ENCODE assay signal across 8 cellular contexts in the genomic region with DNA sequence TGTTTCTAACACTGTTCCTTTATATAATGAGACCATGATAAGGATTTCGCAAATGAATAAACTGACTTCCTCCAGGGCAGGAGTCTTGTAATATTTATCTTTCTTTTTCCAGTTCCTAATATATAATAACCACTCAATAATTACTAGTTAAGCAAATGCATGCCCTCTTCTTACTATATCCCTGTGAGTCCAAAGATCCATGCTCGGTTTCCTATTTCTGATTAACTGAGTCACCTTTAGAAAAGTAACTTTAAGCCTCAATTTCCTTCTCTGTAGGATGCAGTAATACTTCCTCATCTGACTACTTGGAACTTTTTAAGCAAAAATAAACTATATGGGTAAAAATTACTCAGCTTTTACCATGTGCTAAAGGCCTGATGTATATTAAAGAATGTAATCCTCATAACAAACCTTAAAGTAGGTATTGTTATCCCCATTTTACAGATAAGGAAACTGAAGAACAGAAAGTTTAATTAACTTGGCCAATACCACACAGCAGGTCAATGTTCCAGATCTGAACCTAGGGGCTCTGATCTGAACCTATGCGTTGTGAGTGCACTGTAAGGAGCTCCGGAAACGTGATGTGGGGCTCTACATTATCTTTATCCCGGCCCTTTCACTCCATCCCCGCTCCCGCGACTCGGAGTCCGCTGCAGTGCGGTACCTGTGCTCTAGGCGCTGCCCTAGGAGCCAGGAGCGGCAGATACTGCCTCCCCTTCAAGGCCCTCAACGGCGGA. TPM values are rescaled to one million over a fixed set of nuclear protein-coding genes. Genes with fewer than 3 reads are reported as not detected.
A peak's percentile ranks its signal among the peaks of the same experiment; 100 is the strongest.
DNase-seq lines count a peak whose midpoint lies in the region; ATAC-seq, FAIRE-seq and TF ChIP-seq lines count a peak whose summit lies in the region.

No MANE protein-coding gene starts in this region.

- H3K27ac ChIP-seq in HepG2 (ENCODE audit: extremely low read length, insufficient read depth, low read length): peak overlapping the region; percentile 97
- peak overlapping the region; percentile 96 for H3K27ac ChIP-seq in upper lobe of right lung

- TF ChIP-seq POLR2A in HepG2 (IDR thresholded peaks at IDR 0.05; ENCODE audit: insufficient read depth in 1 of 2, low read depth in 2 of 2, low read length in 2 of 2): no peak

- no peak for TF ChIP-seq RAD21 in HepG2 (CRISPR knock-in tag; IDR thresholded peaks at IDR 0.05)

- peak overlapping the region; percentile 37 for H2AFZ ChIP-seq in HepG2 (ENCODE audit: low read length)

- DNase-seq in adipocyte (ENCODE audit: low read depth) (peak; percentile 25), HepG2 (ENCODE audit: low spot score) (no peak), upper lobe of right lung (no peak), SK-N-DZ (ENCODE audit: low spot score) (no peak)
- DNase-seq in activated CD4-positive, CD25-positive, alpha-beta regulatory T cell treated with anti-CD3 and anti-CD28 coated beads, Interleukin-2, amount 50 U/mL, for 72 hours: no peak

- POLR2A ChIA-PET in HepG2 (lab: Yijun Ruan, JAX): interaction anchor here (1.0 to 3.7 kb wide), 26 partner anchors 11 to 639 kb away, joined by 3 to 73 read pairs (median 6); partner anchors contain the start of genes ABCC2, ENTPD7 and SLC25A28

- FAIRE-seq in HepG2 (lab: Jason Lieb, UNC): no peak

- CTCF ChIA-PET in HepG2 (lab: Yijun Ruan, JAX; ENCODE audit: low intra/inter-chr PET ratio, low total read pairs): no interaction called here

- BruUV-seq in HepG2 (replicated peaks; lab: Mats Ljungman, UMichigan): TSS peak; percentile 85

- peaks cover 25% of the 10 kb centered on the region for H3K36me3 ChIP-seq in adipocyte (ENCODE audit: control insufficient read depth, insufficient read depth, low read length, severe bottlenecking)
- H3K36me3 ChIP-seq in HepG2 (replicated peaks in 1 of 2; ENCODE audit: control insufficient read depth in 1 of 2, insufficient read depth in 2 of 2, low read length in 2 of 2): peaks cover 0 to 9% of the 10 kb centered on the region in 2 experiments; a peak in 2 of 5 replicates
- H3K36me3 ChIP-seq in upper lobe of right lung: peaks cover 28% of the 10 kb centered on the region

- in situ Hi-C loops in HepG2 (cut with HindIII; ENCODE audit: extremely low pct_ligation_motif_present, low pct_unique_long_range_greater_than_20kb): loop anchor here (5.0 kb wide), 1 partner anchor 51 kb away; the partner anchor contains the start of gene ABCC2

- TF ChIP-seq EP300 in HepG2 (IDR thresholded peaks at IDR 0.05; ENCODE audit: low read depth in 2 of 2, low read length in 2 of 2) (no peak), HepG2 (CRISPR knock-in tag; IDR thresholded peaks at IDR 0.05; ENCODE audit: borderline replicate concordance) (no peak)

- H3K27me3 ChIP-seq in adipocyte (replicated peaks; ENCODE audit: control insufficient read depth, insufficient read depth, low read length) (no peaks in the 10 kb centered on the region), HepG2 (ENCODE audit: control insufficient read depth in 1 of 2, insufficient read depth in 2 of 2, low read length in 2 of 2) (no peaks in the 10 kb centered on the region; a peak in 1 of 5 replicates), upper lobe of right lung (no peaks in the 10 kb centered on the region)

- peak overlapping the region; percentile 92 for H3K4me3 ChIP-seq in adipocyte (ENCODE audit: low read length)
- H3K4me3 ChIP-seq in HepG2 (replicated peaks in 1 of 3; ENCODE audit: insufficient read depth in 1 of 3, low read depth in 2 of 3, low read length in 3 of 3): peak overlapping the region; percentile 80 to 87 (median 81)
- H3K4me3 ChIP-seq in upper lobe of right lung: peak overlapping the region; percentile 78

- H3K9ac ChIP-seq in adipocyte (ENCODE audit: low read length) (peak overlapping the region; percentile 100), HepG2 (ENCODE audit: insufficient read depth, low read depth, low read length) (peak overlapping the region; percentile 91)

- H3K4me2 ChIP-seq in HepG2 (ENCODE audit: low read depth, low read length): peak overlapping the region; percentile 66

- H3K4me1 ChIP-seq in adipocyte (ENCODE audit: control insufficient read depth, insufficient read depth, low read length) (peaks cover 43% of the 10 kb centered on the region), HepG2 (ENCODE audit: insufficient read depth, low read length) (peaks cover 45% of the 10 kb centered on the region), upper lobe of right lung (peaks cover 21% of the 10 kb centered on the region)

- H3K79me2 ChIP-seq in HepG2 (ENCODE audit: insufficient read depth, low read length): peaks cover 25% of the 10 kb centered on the region

- intact Hi-C loops in HepG2 (cut with micrococcal nuclease; ENCODE audit: unreplicated experiment): loop anchor here (1.0 to 2.0 kb wide), 2 partner anchors 23 to 51 kb away; partner anchors contain the start of gene ABCC2
- intact Hi-C loops in upper lobe of right lung (cut with DNase I): no loop called here

- peak; percentile 16 for ATAC-seq in HG03025 (IDR thresholded peaks at IDR 0.05; ENCODE audit: low FRiP score, unreplicated experiment)
- ATAC-seq in HepG2: no peak
- peak; percentile 36 for ATAC-seq in upper lobe of right lung
- no peak for ATAC-seq in GM19467 (IDR thresholded peaks at IDR 0.05; ENCODE audit: unreplicated experiment)

- H3K9me3 ChIP-seq in adipocyte (ENCODE audit: control insufficient read depth, low read length) (no peaks in the 10 kb centered on the region), HepG2 (ENCODE audit: low read length) (no peaks in the 10 kb centered on the region), upper lobe of right lung (no peaks in the 10 kb centered on the region)

- peak; percentile 35 for TF ChIP-seq CTCF in GM12873 (IDR thresholded peaks at IDR 0.05; ENCODE audit: insufficient read depth, low read depth, low read length, missing control alignments)
- no peak for TF ChIP-seq CTCF in HepG2 (CRISPR knock-in tag; IDR thresholded peaks at IDR 0.05)
- TF ChIP-seq CTCF in upper lobe of right lung (IDR thresholded peaks at IDR 0.05): no peak

- H4K20me1 ChIP-seq in HepG2 (ENCODE audit: insufficient read depth, low read length): 0 out of 2 replicates have a peak, but pooled peaks cover 4% of the 10 kb centered on the region

- 4% methylated on average over 16 of the region's 16 CpGs for WGBS in HepG2 (ENCODE audit: low lambda C conversion rate)

RNA-seq across cellular contexts. Expression of gene COX15, which starts 0.5 kb away (rescaled TPM):
- total RNA-seq in HepG2 (2016; rRNA removed; fragmentation: Illumina TruSeq; extraction: Trizol) (44.7 and 59.4 TPM in 2 replicates), upper lobe of right lung (32.2 TPM)
- 4.9 and 5.6 TPM in 2 replicates for total RNA-seq in HepG2 (2016; cell fraction: cytosol; rRNA removed; fragmentation: Illumina TruSeq; extraction: Trizol; ENCODE audit: low read depth)
- total RNA-seq in HepG2 (2016; cell fraction: insoluble cytoplasmic fraction; rRNA removed; fragmentation: Illumina TruSeq; extraction: Trizol): 44.5 and 56.7 TPM in 2 replicates
- total RNA-seq in HepG2 (2016; cell fraction: membrane; rRNA removed; fragmentation: Illumina TruSeq; extraction: Trizol): 15.8 and 19.5 TPM in 2 replicates
- 22.2 and 24.1 TPM in 2 replicates for total RNA-seq in HepG2 (2016; cell fraction: nucleus; rRNA removed; fragmentation: Illumina TruSeq; extraction: Trizol)
- polyA plus RNA-seq in HepG2 (2011; rRNA removed): 17.4 and 19.2 TPM in 2 replicates
- polyA plus RNA-seq in HepG2 (2011; cell fraction: cytosol; rRNA removed): 8.0 and 11.2 TPM in 2 replicates
- 10.1 and 13.7 TPM in 2 replicates for polyA plus RNA-seq in HepG2 (2011; cell fraction: nucleus; rRNA removed)
- 16.0 and 25.6 TPM in 2 replicates for polyA plus RNA-seq in HepG2 (2012)
- 3.4 and 4.0 TPM in 2 replicates for polyA plus RNA-seq in HepG2 (2016; cell fraction: cytosol; fragmentation: Illumina TruSeq; extraction: Trizol; ENCODE audit: low read depth)
- 40.4 and 40.7 TPM in 2 replicates for polyA plus RNA-seq in HepG2 (2016; cell fraction: insoluble cytoplasmic fraction; fragmentation: Illumina TruSeq; extraction: Trizol; ENCODE audit: low read depth)
- polyA plus RNA-seq in HepG2 (2016; cell fraction: membrane; fragmentation: Illumina TruSeq; extraction: Trizol; ENCODE audit: low read depth): 9.5 and 10.0 TPM in 2 replicates
- polyA plus RNA-seq in HepG2 (2016; cell fraction: nucleus; fragmentation: Illumina TruSeq; extraction: Trizol; ENCODE audit: insufficient read depth, low read depth): 25.7 and 26.1 TPM in 2 replicates
- polyA minus RNA-seq in HepG2 (2011; rRNA and poly(A)+ RNA removed; ENCODE audit: low replicate concordance): 18.4 and 29.2 TPM in 2 replicates
- 12.0 and 14.7 TPM in 2 replicates for polyA minus RNA-seq in HepG2 (2011; cell fraction: cytosol; rRNA and poly(A)+ RNA removed)
- 13.5 and 15.9 TPM in 2 replicates for polyA minus RNA-seq in HepG2 (2011; cell fraction: nucleus; rRNA and poly(A)+ RNA removed)
- 37.4 and 39.2 TPM in 2 replicates for polyA plus RNA-seq in SK-N-DZ (2014; cell fraction: cytosol; rRNA removed)
- 16.8 and 19.6 TPM in 2 replicates for polyA plus RNA-seq in SK-N-DZ (2014; cell fraction: nucleus; rRNA removed)

RNA-seq across cellular contexts. Expression of gene CUTC, which starts 0.6 kb away (rescaled TPM):
- total RNA-seq in HepG2 (2016; rRNA removed; fragmentation: Illumina TruSeq; extraction: Trizol) (25.8 and 36.5 TPM in 2 replicates), upper lobe of right lung (15.8 TPM)
- 6.6 and 6.8 TPM in 2 replicates for total RNA-seq in HepG2 (2016; cell fraction: cytosol; rRNA removed; fragmentation: Illumina TruSeq; extraction: Trizol; ENCODE audit: low read depth)
- total RNA-seq in HepG2 (2016; cell fraction: insoluble cytoplasmic fraction; rRNA removed; fragmentation: Illumina TruSeq; extraction: Trizol): 28.5 and 37.2 TPM in 2 replicates
- 10.7 and 13.4 TPM in 2 replicates for total RNA-seq in HepG2 (2016; cell fraction: membrane; rRNA removed; fragmentation: Illumina TruSeq; extraction: Trizol)
- total RNA-seq in HepG2 (2016; cell fraction: nucleus; rRNA removed; fragmentation: Illumina TruSeq; extraction: Trizol): 17.5 and 20.5 TPM in 2 replicates
- 17.7 and 22.3 TPM in 2 replicates for polyA plus RNA-seq in HepG2 (2011; rRNA removed)
- polyA plus RNA-seq in HepG2 (2011; cell fraction: cytosol; rRNA removed): 11.7 and 17.5 TPM in 2 replicates
- polyA plus RNA-seq in HepG2 (2011; cell fraction: nucleus; rRNA removed): 13.6 and 18.8 TPM in 2 replicates
- polyA plus RNA-seq in HepG2 (2012): 24.1 and 29.0 TPM in 2 replicates
- 4.9 and 6.1 TPM in 2 replicates for polyA plus RNA-seq in HepG2 (2016; cell fraction: cytosol; fragmentation: Illumina TruSeq; extraction: Trizol; ENCODE audit: low read depth)
- polyA plus RNA-seq in HepG2 (2016; cell fraction: insoluble cytoplasmic fraction; fragmentation: Illumina TruSeq; extraction: Trizol; ENCODE audit: low read depth): 34.4 and 40.4 TPM in 2 replicates
- 9.0 and 10.3 TPM in 2 replicates for polyA plus RNA-seq in HepG2 (2016; cell fraction: membrane; fragmentation: Illumina TruSeq; extraction: Trizol; ENCODE audit: low read depth)
- polyA plus RNA-seq in HepG2 (2016; cell fraction: nucleus; fragmentation: Illumina TruSeq; extraction: Trizol; ENCODE audit: insufficient read depth, low read depth): 23.9 and 24.5 TPM in 2 replicates
- polyA minus RNA-seq in HepG2 (2011; rRNA and poly(A)+ RNA removed; ENCODE audit: low replicate concordance): 22.2 and 41.0 TPM in 2 replicates
- 6.5 and 6.7 TPM in 2 replicates for polyA minus RNA-seq in HepG2 (2011; cell fraction: cytosol; rRNA and poly(A)+ RNA removed)
- 30.2 and 32.3 TPM in 2 replicates for polyA minus RNA-seq in HepG2 (2011; cell fraction: nucleus; rRNA and poly(A)+ RNA removed)
- 32.0 and 44.1 TPM in 2 replicates for polyA plus RNA-seq in SK-N-DZ (2014; cell fraction: cytosol; rRNA removed)
- 19.1 and 32.9 TPM in 2 replicates for polyA plus RNA-seq in SK-N-DZ (2014; cell fraction: nucleus; rRNA removed)

RNA-seq across cellular contexts. Expression of gene ABCC2, which starts 51.0 kb away (rescaled TPM):
- total RNA-seq in HepG2 (2016; rRNA removed; fragmentation: Illumina TruSeq; extraction: Trizol): 69.6 and 181 TPM in 2 replicates
- 31.3 and 40.8 TPM in 2 replicates for total RNA-seq in HepG2 (2016; cell fraction: cytosol; rRNA removed; fragmentation: Illumina TruSeq; extraction: Trizol; ENCODE audit: low read depth)
- 67.7 and 182 TPM in 2 replicates for total RNA-seq in HepG2 (2016; cell fraction: insoluble cytoplasmic fraction; rRNA removed; fragmentation: Illumina TruSeq; extraction: Trizol)
- total RNA-seq in HepG2 (2016; cell fraction: membrane; rRNA removed; fragmentation: Illumina TruSeq; extraction: Trizol): 50.0 and 56.1 TPM in 2 replicates
- total RNA-seq in HepG2 (2016; cell fraction: nucleus; rRNA removed; fragmentation: Illumina TruSeq; extraction: Trizol): 355 and 375 TPM in 2 replicates
- polyA plus RNA-seq in HepG2 (2011; rRNA removed): 494 and 497 TPM in 2 replicates
- polyA plus RNA-seq in HepG2 (2011; cell fraction: cytosol; rRNA removed): 143 and 146 TPM in 2 replicates
- polyA plus RNA-seq in HepG2 (2011; cell fraction: nucleus; rRNA removed): 1,936 and 2,090 TPM in 2 replicates
- polyA plus RNA-seq in HepG2 (2012): 190 and 211 TPM in 2 replicates
- 15.4 and 16.6 TPM in 2 replicates for polyA plus RNA-seq in HepG2 (2016; cell fraction: cytosol; fragmentation: Illumina TruSeq; extraction: Trizol; ENCODE audit: low read depth)
- polyA plus RNA-seq in HepG2 (2016; cell fraction: insoluble cytoplasmic fraction; fragmentation: Illumina TruSeq; extraction: Trizol; ENCODE audit: low read depth): 60.6 and 62.7 TPM in 2 replicates
- polyA plus RNA-seq in HepG2 (2016; cell fraction: membrane; fragmentation: Illumina TruSeq; extraction: Trizol; ENCODE audit: low read depth): 30.7 and 37.6 TPM in 2 replicates
- 729 and 777 TPM in 2 replicates for polyA plus RNA-seq in HepG2 (2016; cell fraction: nucleus; fragmentation: Illumina TruSeq; extraction: Trizol; ENCODE audit: insufficient read depth, low read depth)
- 436 and 561 TPM in 2 replicates for polyA minus RNA-seq in HepG2 (2011; rRNA and poly(A)+ RNA removed; ENCODE audit: low replicate concordance)
- polyA minus RNA-seq in HepG2 (2011; cell fraction: cytosol; rRNA and poly(A)+ RNA removed): 86.9 and 93.4 TPM in 2 replicates
- 718 and 929 TPM in 2 replicates for polyA minus RNA-seq in HepG2 (2011; cell fraction: nucleus; rRNA and poly(A)+ RNA removed)
- total RNA-seq in upper lobe of right lung: 1.1 TPM
- 0.07 and 0.20 TPM in 2 replicates for polyA plus RNA-seq in SK-N-DZ (2014; cell fraction: cytosol; rRNA removed)
- 0.69 and 1.3 TPM in 2 replicates for polyA plus RNA-seq in SK-N-DZ (2014; cell fraction: nucleus; rRNA removed)

Comparison
In these comparisons a context has a peak if more than half of its experiments do, and no peak if none do; other contexts are left out.
1. ATAC-seq: peak in HG03025 (single experiment) and upper lobe of right lung (single experiment); none in HepG2 (single experiment) and GM19467 (single experiment).
2. RNA of gene ABCC2, which starts 51.0 kb away (total RNA-seq): 31.3 to 375 TPM in HepG2; 1.1 TPM in upper lobe of right lung (single experiment); every median in the first group is over 10 times any median in the second.
3. Peak in every context shown above with its lines, with median percentiles within 50 percentile points of each other: H3K4me3 ChIP-seq.